ENCODE assay signal across 1 cellular context in genomic region chr17:28703552-28704218, GRCh38.
TF ChIP-seq lines count a peak whose summit lies in the region.

No MANE protein-coding gene starts in this region.

TF ChIP-seq in HEK293, 187 proteins besides CTCF, POLR2A, EP300 and RAD21:
- TF ChIP-seq TRIM28 (IDR thresholded peaks at IDR 0.05; ENCODE audit: borderline replicate concordance, low read length) = no peak
- TF ChIP-seq ZFP69B (tag by site-specific recombination; IDR thresholded peaks at IDR 0.05) = peak; percentile 61; the same call in 1 of the 2 replicates
- TF ChIP-seq ZNF10 (tag by site-specific recombination; IDR thresholded peaks at IDR 0.05) = no peak
- peak; percentile 78 for TF ChIP-seq ZNF692 (tag by site-specific recombination; IDR thresholded peaks at IDR 0.05)
- TF ChIP-seq ZNF16 (tag by site-specific recombination; IDR thresholded peaks at IDR 0.05; ENCODE audit: low read depth) = no peak
- no peak for TF ChIP-seq ZNF658 (tag by site-specific recombination; IDR thresholded peaks at IDR 0.05)
- TF ChIP-seq REST (tag by site-specific recombination; IDR thresholded peaks at IDR 0.05) = peak; percentile 66
- 0 out of 2 replicates have a peak, but pooled peaks have one; percentile 24 for TF ChIP-seq ZNF366 (tag by site-specific recombination; conservative IDR thresholded peaks at IDR 0.05)
- 0 out of 2 replicates have a peak, but pooled peaks have one; percentile 14 for TF ChIP-seq ZNF513 (tag by site-specific recombination; IDR thresholded peaks at IDR 0.05)
